1 cellular context compared by ENCODE assay signal in genomic region chr20:31580706-31581105, GRCh38.
TF ChIP-seq lines count a peak whose summit lies in the region.

No MANE protein-coding gene starts in this region.

TF ChIP-seq in GM23338, 12 proteins besides CTCF, POLR2A, EP300 and RAD21 (continued from another document):
- TF ChIP-seq ZNF462 (CRISPR knock-in tag; IDR thresholded peaks at IDR 0.05) (no peak), ETS1 (IDR thresholded peaks at IDR 0.05) (no peak), EZH2phosphoT487 (IDR thresholded peaks at IDR 0.05; ENCODE audit: unreplicated experiment) (no peak), STAT1 (IDR thresholded peaks at IDR 0.05; ENCODE audit: unreplicated experiment) (no peak), REST (IDR thresholded peaks at IDR 0.05; ENCODE audit: unreplicated experiment) (no peak), CREB1 (CRISPR knock-in tag; IDR thresholded peaks at IDR 0.05; ENCODE audit: low read depth) (no peak), ZNF114 (CRISPR knock-in tag; IDR thresholded peaks at IDR 0.05) (no peak)
TF ChIP-seq in GM23338: peak in this region for 0.
